In the genomic region with DNA sequence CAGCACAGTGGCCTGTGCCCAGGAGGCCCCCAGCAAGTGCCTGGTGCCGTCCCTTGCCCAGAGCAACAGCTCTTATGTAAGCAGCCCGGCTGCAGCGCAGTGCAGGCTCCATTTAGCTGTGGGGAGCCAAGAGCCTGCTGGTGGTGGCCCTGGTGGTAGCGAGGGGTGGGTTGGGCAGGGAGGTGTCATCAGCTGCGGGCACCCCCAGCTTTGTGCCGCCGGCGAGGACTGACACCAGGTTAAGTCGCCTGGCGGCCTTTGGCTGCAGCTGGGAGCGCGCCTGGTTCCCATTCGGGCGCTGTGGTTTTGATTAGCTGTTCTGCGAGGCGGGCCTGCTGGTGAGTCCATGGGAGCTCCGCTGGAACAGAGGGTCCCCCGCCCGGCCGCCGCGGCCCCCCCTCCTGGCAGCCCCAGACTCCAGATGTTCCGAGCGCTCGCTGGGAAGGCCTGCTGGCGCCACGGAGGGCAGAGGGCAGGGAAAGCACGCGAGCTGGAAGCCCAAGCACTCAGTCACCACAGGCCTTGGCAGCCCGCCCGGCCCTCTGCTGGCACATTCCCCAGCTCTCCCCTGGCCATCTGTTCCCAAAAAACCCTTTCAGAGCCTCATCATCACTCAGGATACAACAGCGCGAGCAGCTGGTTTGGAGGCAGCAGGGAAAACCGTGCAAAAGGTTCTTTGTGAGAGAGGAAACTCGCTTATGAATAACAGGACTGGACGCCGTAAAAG, we compare ENCODE assay signal across 8 cellular contexts. TPM values are rescaled to one million over a fixed set of nuclear protein-coding genes. Genes with fewer than 3 reads are reported as not detected.
DNase-seq lines count a peak whose midpoint lies in the region; ATAC-seq and TF ChIP-seq lines count a peak whose summit lies in the region.

No MANE protein-coding gene starts in this region.

- BruUV-seq in Calu3 (replicated peaks; lab: Mats Ljungman, UMichigan) = no TSS peak

- H3K4me1 Mint-ChIP-seq in Calu3 (ENCODE audit: low read depth, unreplicated experiment) = peaks cover 25% of the 10 kb centered on the region

- intact Hi-C loops in Calu3 (cut with micrococcal nuclease; ENCODE audit: unreplicated experiment) (loop anchor here (1.0 kb wide), 2 partner anchors 30 to 32 kb away; no protein-coding TSS in a partner anchor), cardiac septum (cut with DNase I) (loop anchor here (1.0 kb wide), 3 partner anchors 18 to 43 kb away; no protein-coding TSS in a partner anchor), posterior cingulate gyrus (cut with DNase I) (loop anchor here (2.0 to 5.0 kb wide), 2 partner anchors 25 to 35 kb away; no protein-coding TSS in a partner anchor)

- H3K27me3 Mint-ChIP-seq in Calu3 (ENCODE audit: unreplicated experiment) = no peaks in the 10 kb centered on the region

- TF ChIP-seq CTCF in Calu3 (IDR thresholded peaks at IDR 0.05; ENCODE audit: unreplicated experiment) = peak; percentile 16

- H3K36me3 Mint-ChIP-seq in Calu3 (ENCODE audit: insufficient read depth, unreplicated experiment) = no peaks in the 10 kb centered on the region

- H3K27ac Mint-ChIP-seq in Calu3 (ENCODE audit: unreplicated experiment) = no peak overlapping the region

- H3K9me3 Mint-ChIP-seq in Calu3 (ENCODE audit: low read depth, unreplicated experiment) = no peaks in the 10 kb centered on the region

- ATAC-seq in activated CD4-positive, CD25-positive, alpha-beta regulatory T cell treated with anti-CD3 and anti-CD28 coated beads, Interleukin-2, amount 50 U/mL, for 24 hours = no peak
- ATAC-seq in GM21526 (IDR thresholded peaks at IDR 0.05; ENCODE audit: low FRiP score, unreplicated experiment) = no peak

- CTCF ChIA-PET in Calu3 (lab: Charles Lee) = interaction anchor here (0.8 to 5.6 kb wide), 11 partner anchors 8 to 67 kb away, joined by 3 to 22 read pairs (median 6); no protein-coding TSS in a partner anchor

- DNase-seq in Calu3 (peak; percentile 92), NCI-H187 (lab: John Stamatoyannopoulos, UW) (peak; percentile 84 to 90), amygdala (lab: John Stamatoyannopoulos, UW) (peak; percentile 41 to 99 (median 95)), cardiac septum (ENCODE audit: low spot score) (peak; percentile 97), posterior cingulate gyrus (peak; percentile 92 to 99 (median 96)), KG1 (lab: John Stamatoyannopoulos, UW) (no peak)

- H3K4me3 Mint-ChIP-seq in Calu3 (ENCODE audit: low read depth, unreplicated experiment) = no peak overlapping the region

RNA-seq across cellular contexts. Expression of a gene that starts 18.4 kb away (rescaled TPM):
- total RNA-seq in Calu3 (2022) = 0.19 and 0.47 TPM in 2 replicates
- 21.0 TPM for total RNA-seq in cardiac septum

Comparison
In these comparisons a context has a peak if more than half of its experiments do, and no peak if none do; other contexts are left out.
1. RNA of a gene that starts 18.4 kb away (total RNA-seq): 21.0 TPM in cardiac septum (single experiment); 0.19 to 0.47 TPM in Calu3; every median in the first group is over 10 times any median in the second.